Comparison of ENCODE assay signal across 17 cellular contexts in genomic region chr5:18112066-18112465, GRCh38.
"Had no signal": no experiment of that assay in that cellular context is flagged by ENCODE, and none has a peak within 500 bp of the region (broad histone marks: within the 10 kb centered on the region; RNA-seq: fewer than 3 reads in every experiment).

No MANE protein-coding gene starts in this region.

- H3K9me3 Mint-ChIP-seq: mesothelial cell of epicardium had no signal

- ATAC-seq: foreskin keratinocyte, gastroesophageal sphincter, heart left ventricle, left cardiac atrium, left lung, left ventricle myocardium superior, lower lobe of right lung, mucosa of descending colon had no signal

- H3K27me3 ChIP-seq: esophagus muscularis mucosa, gastroesophageal sphincter, heart left ventricle, left lung had no signal

- H3K4me1 ChIP-seq: esophagus muscularis mucosa, foreskin keratinocyte, gastroesophageal sphincter, heart left ventricle, left lung, lower lobe of right lung had no signal

- H3K4me3 ChIP-seq: coronary artery, dorsolateral prefrontal cortex, esophagus muscularis mucosa, gastroesophageal sphincter, heart left ventricle, left lung, lower lobe of right lung, mucosa of descending colon had no signal

- H3K4me3 Mint-ChIP-seq: mesothelial cell of epicardium had no signal

- H3K27ac Mint-ChIP-seq: mesothelial cell of epicardium had no signal

- DNase-seq: dermis blood vessel endothelial cell; dorsolateral prefrontal cortex; effector CD4-positive, alpha-beta T cell; effector memory CD4-positive, alpha-beta T cell; foreskin keratinocyte; heart left ventricle; hippocampal formation; left cardiac atrium; left lung; left ventricle myocardium superior; lower lobe of right lung; mesenchymal stem cell; mucosa of descending colon had no signal

- H3K36me3 ChIP-seq: esophagus muscularis mucosa, gastroesophageal sphincter, heart left ventricle, left lung, lower lobe of right lung had no signal

- H3K27ac ChIP-seq: coronary artery, dorsolateral prefrontal cortex, esophagus muscularis mucosa, foreskin keratinocyte, gastroesophageal sphincter, heart left ventricle, left lung, lower lobe of right lung had no signal

- H3K36me3 Mint-ChIP-seq: mesothelial cell of epicardium had no signal

- H3K9me3 ChIP-seq: esophagus muscularis mucosa, gastroesophageal sphincter, heart left ventricle, left lung, lower lobe of right lung had no signal
